8 cellular contexts compared by ENCODE assay signal in the genomic region with DNA sequence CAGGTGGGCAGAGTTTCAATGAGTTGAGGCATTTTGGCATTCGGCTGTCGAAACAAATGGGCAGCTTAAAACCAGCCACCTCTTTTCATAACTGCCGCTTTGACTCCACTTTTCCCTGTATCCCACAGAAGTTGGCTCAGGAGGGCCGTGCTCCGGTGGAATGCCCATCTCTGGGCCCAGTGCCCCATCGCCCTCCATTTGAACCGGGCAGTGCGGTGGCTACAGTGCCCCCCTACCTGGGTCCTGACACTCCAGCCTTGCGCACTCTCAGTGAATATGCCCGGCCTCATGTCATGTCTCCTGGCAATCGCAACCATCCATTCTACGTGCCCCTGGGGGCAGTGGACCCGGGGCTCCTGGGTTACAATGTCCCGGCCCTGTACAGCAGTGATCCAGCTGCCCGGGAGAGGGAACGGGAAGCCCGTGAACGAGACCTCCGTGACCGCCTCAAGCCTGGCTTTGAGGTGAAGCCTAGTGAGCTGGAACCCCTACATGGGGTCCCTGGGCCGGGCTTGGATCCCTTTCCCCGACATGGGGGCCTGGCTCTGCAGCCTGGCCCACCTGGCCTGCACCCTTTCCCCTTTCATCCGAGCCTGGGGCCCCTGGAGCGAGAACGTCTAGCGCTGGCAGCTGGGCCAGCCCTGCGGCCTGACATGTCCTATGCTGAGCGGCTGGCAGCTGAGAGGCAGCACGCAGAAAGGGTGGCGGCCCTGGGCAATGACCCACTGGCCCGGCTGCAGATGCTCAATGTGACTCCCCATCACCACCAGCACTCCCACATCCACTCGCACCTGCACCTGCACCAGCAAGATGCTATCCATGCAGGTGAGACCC. TPM values are rescaled to one million over a fixed set of nuclear protein-coding genes. Genes with fewer than 3 reads are reported as not detected.
A peak's percentile ranks its signal among the peaks of the same experiment; 100 is the strongest.
DNase-seq lines count a peak whose midpoint lies in the region; ATAC-seq and TF ChIP-seq lines count a peak whose summit lies in the region.
"Had no signal": no experiment of that assay in that cellular context is flagged by ENCODE, and none has a peak within 500 bp of the region (broad histone marks: within the 10 kb centered on the region; RNA-seq: fewer than 3 reads in every experiment).

No MANE protein-coding gene starts in this region.

- 73 to 76% methylated on average over 23 to 32 of the region's 32 CpGs for WGBS in tibial nerve, 2 donors

- no peak for TF ChIP-seq POLR2A in tibial nerve (IDR thresholded peaks at IDR 0.05)

- H3K4me1 Mint-ChIP-seq in activated T-cell treated with anti-CD3 and anti-CD28 coated beads, Interleukin-2, amount 50 U/mL, for 4 hours (ENCODE audit: low read depth) = peaks cover 52% of the 10 kb centered on the region

- H3K36me3 Mint-ChIP-seq in activated T-cell treated with anti-CD3 and anti-CD28 coated beads, Interleukin-2, amount 50 U/mL, for 4 hours (ENCODE audit: insufficient read depth) = peaks cover 23% of the 10 kb centered on the region

- peaks cover 0 to 62% (median 9%) of the 10 kb centered on the region in 3 donors for H3K36me3 ChIP-seq in tibial nerve

- ATAC-seq in activated T-cell treated with anti-CD3 and anti-CD28 coated beads, Interleukin-2, amount 50 U/mL, for 4 hours = no peak
- peak; percentile 1 for ATAC-seq in left ventricle myocardium superior

- H3K27ac ChIP-seq in tibial nerve = peak overlapping the region; percentile 91 to 96 (median 92)

- no peaks in the 10 kb centered on the region for H3K27me3 Mint-ChIP-seq in activated T-cell treated with anti-CD3 and anti-CD28 coated beads, Interleukin-2, amount 50 U/mL, for 4 hours (ENCODE audit: low read depth)

- peaks cover 0 to 74% (median 29%) of the 10 kb centered on the region in 4 donors for H3K4me1 ChIP-seq in tibial nerve

- TF ChIP-seq CTCF in tibial nerve (IDR thresholded peaks at IDR 0.05) = no peak

- no peak for DNase-seq in activated T-cell treated with anti-CD3 and anti-CD28 coated beads, Interleukin-2, amount 50 U/mL, for 4 hours
- DNase-seq in activated T-cell treated with anti-CD3 and anti-CD28 coated beads for 4 hours = no peak
- peak; percentile 49 for DNase-seq in left ventricle myocardium superior
- DNase-seq in tibial nerve (ENCODE audit: low spot score in 2 of 2) = no peak
- no peak for DNase-seq in 8988T
- DNase-seq in stimulated activated CD4-positive, alpha-beta T cell treated with anti-CD3 and anti-CD28 coated beads, Interleukin-12 subunit alpha, Interleukin-12 subunit beta, amount 100 ng/mL, for 4 hours = no peak

- H3K27me3 ChIP-seq in tibial nerve = no peaks in the 10 kb centered on the region

- no peaks in the 10 kb centered on the region for H3K9me3 Mint-ChIP-seq in activated T-cell treated with anti-CD3 and anti-CD28 coated beads, Interleukin-2, amount 50 U/mL, for 4 hours

- intact Hi-C loops in left ventricle myocardium superior (cut with micrococcal nuclease) = no loop called here

- TF ChIP-seq EP300 in tibial nerve (IDR thresholded peaks at IDR 0.05) = no peak

- H3K4me3 ChIP-seq in tibial nerve = peak overlapping the region in 3 of 4 donors; percentile 60 to 80 (median 62)

- no peaks in the 10 kb centered on the region for H3K9me3 ChIP-seq in tibial nerve

- peak overlapping the region; percentile 87 for H3K4me3 Mint-ChIP-seq in activated T-cell treated with anti-CD3 and anti-CD28 coated beads, Interleukin-2, amount 50 U/mL, for 4 hours

RNA-seq across cellular contexts. Expression of a gene that starts 5.0 kb away (rescaled TPM):
- not detected for total RNA-seq in activated T-cell treated with anti-CD3 and anti-CD28 coated beads, Interleukin-2, amount 50 U/mL, for 4 hours
- not detected for total RNA-seq in left ventricle myocardium superior
- total RNA-seq in tibial nerve = not detected
- total RNA-seq: Daoy; T-helper 1 cell treated with Interleukin-12 subunit alpha and Interleukin-12 subunit beta and Interleukin-4 antibody, amounts not matched to agents 30 ng/mL and 1 ng/mL, for 36 hours had no signal

RNA-seq across cellular contexts. Expression of a gene that starts 5.3 kb away (rescaled TPM):
- 100 to 1,000 TPM; 180 to 190 (median 184) TPM for total RNA-seq in activated T-cell treated with anti-CD3 and anti-CD28 coated beads, Interleukin-2, amount 50 U/mL, for 4 hours
- total RNA-seq in left ventricle myocardium superior (238 TPM), tibial nerve (100 to 1,000 TPM; 569 to 764 (median 665) TPM)

RNA-seq across cellular contexts. Expression of a gene that starts 10.8 kb away (rescaled TPM):
- 10 to 100 TPM; 65.8 to 73.9 (median 70.7) TPM for total RNA-seq in activated T-cell treated with anti-CD3 and anti-CD28 coated beads, Interleukin-2, amount 50 U/mL, for 4 hours
- 83.1 TPM for total RNA-seq in left ventricle myocardium superior
- 100 to 1,000 TPM in 3 of 4 donors, 10 to 100 TPM in 1; 92.2 to 260 (median 123) TPM for total RNA-seq in tibial nerve

RNA-seq across cellular contexts. Expression of a gene that starts 12.6 kb away (rescaled TPM):
- total RNA-seq in activated T-cell treated with anti-CD3 and anti-CD28 coated beads, Interleukin-2, amount 50 U/mL, for 4 hours = 100 to 1,000 TPM; 309 to 404 (median 401) TPM
- total RNA-seq in left ventricle myocardium superior = 6.0 TPM
- 10 to 100 TPM; 11.9 to 31.5 (median 20.8) TPM for total RNA-seq in tibial nerve
- total RNA-seq: Daoy had no signal

RNA-seq across cellular contexts. Expression of a gene that starts 24.2 kb away (rescaled TPM):
- total RNA-seq in activated T-cell treated with anti-CD3 and anti-CD28 coated beads, Interleukin-2, amount 50 U/mL, for 4 hours = 10 to 100 TPM; 83.5 to 97.4 (median 85.2) TPM
- total RNA-seq in left ventricle myocardium superior (12.0 TPM), tibial nerve (10 to 100 TPM; 14.0 to 25.8 (median 15.9) TPM)
